Comparison of ENCODE assay signal across 18 cellular contexts in genomic region chr1:204283711-204284651, GRCh38.
DNase-seq lines count a peak whose midpoint lies in the region; ATAC-seq and TF ChIP-seq lines count a peak whose summit lies in the region.
"Had no signal": no experiment of that assay in that cellular context is flagged by ENCODE, and none has a peak within 500 bp of the region (broad histone marks: within the 10 kb centered on the region; RNA-seq: fewer than 3 reads in every experiment).

No MANE protein-coding gene starts in this region.

- H4K20me1 ChIP-seq in H9 (ENCODE audit: control insufficient read depth, insufficient read depth, insufficient read length) (no peaks in the 10 kb centered on the region), PC-3 (ENCODE audit: low read length) (peaks cover 5% of the 10 kb centered on the region; the same call in 1 of the 2 replicates)

- no peaks in the 10 kb centered on the region for H3F3A ChIP-seq in PC-3 (ENCODE audit: low read length, unreplicated experiment)

- DNase-seq in H9: no peak
- peak; percentile 65 to 72 for DNase-seq in SJCRH30
- peak in 1 of 2 donors; percentile 24 for DNase-seq in cardiac muscle cell (ENCODE audit: low read depth in 1 of 2, low spot score in 1 of 2)
- no peak for DNase-seq in nephron progenitor cell
- no peak for DNase-seq in PC-3
- no peak for DNase-seq in NCI-H187 treated with DMSO at 0.1 percent for 48 hours (lab: John Stamatoyannopoulos, UW)
- DNase-seq in DMS114 treated with DMSO at 0.1 percent for 48 hours (lab: John Stamatoyannopoulos, UW; ENCODE audit: unreplicated experiment): no peak
- DNase-seq: activated CD4-positive, alpha-beta T cell treated with anti-CD3 and anti-CD28 coated beads, Interleukin-2, amount 50 U/mL, for 48 hours; activated T-cell treated with anti-CD3 and anti-CD28 coated beads, Interleukin-2, amount 50 U/mL, for 4 hours; brain microvascular endothelial cell; CD4-positive, alpha-beta memory T cell; EL; NCI-H187; NCI-H446 treated with DMSO at 0.1 percent for 48 hours; stimulated activated CD4-positive, alpha-beta T cell treated with anti-CD3 and anti-CD28 coated beads, Interleukin-1b, Interleukin-23, amount 100 ng/mL, for 48 hours had no signal

- no peak overlapping the region for H2AK5ac ChIP-seq in H9 (ENCODE audit: insufficient read length, low read length)

- no TSS peak for BruUV-seq in PC-3 (replicated peaks; lab: Mats Ljungman, UMichigan)

- H3K4me2 ChIP-seq in H9 (ENCODE audit: insufficient read depth, insufficient read length, low read length): no peak overlapping the region
- no peak overlapping the region for H3K4me2 ChIP-seq in PC-3 (ENCODE audit: low read length)

- H3K9ac ChIP-seq in H9 (ENCODE audit: extremely low read depth, insufficient read length, low read length): no peak overlapping the region
- no peak overlapping the region for H3K9ac ChIP-seq in PC-3 (ENCODE audit: low read length)

- H2AFZ ChIP-seq in H9 (ENCODE audit: low read length): no peak overlapping the region
- H2AFZ ChIP-seq in PC-3 (ENCODE audit: low read length): no peak overlapping the region

- H4K8ac ChIP-seq in H9 (replicated peaks; ENCODE audit: insufficient read length, low read depth, low read length): no peak overlapping the region

- H3K9me3 Mint-ChIP-seq in H9 (no peaks in the 10 kb centered on the region), nephron progenitor cell (no peaks in the 10 kb centered on the region)
- H3K9me3 Mint-ChIP-seq: activated naive CD4-positive, alpha-beta T cell treated with anti-CD3 and anti-CD28 coated beads, Interleukin-2, amount 50 U/mL, for 24 hours; activated T-cell treated with anti-CD3 and anti-CD28 coated beads, Interleukin-2, amount 50 U/mL, for 4 hours had no signal

- H3K18ac ChIP-seq in H9 (ENCODE audit: insufficient read length, low read depth, low read length): no peak overlapping the region

- H3K56ac ChIP-seq in H9 (ENCODE audit: insufficient read length, low read depth, low read length): no peak overlapping the region

- no peak overlapping the region for H3K4ac ChIP-seq in H9 (ENCODE audit: low read depth, low read length)

- H3K36me3 ChIP-seq in SJCRH30 (no peaks in the 10 kb centered on the region), cardiac muscle cell (no peaks in the 10 kb centered on the region), PC-3 (ENCODE audit: low read depth, low read length) (no peaks in the 10 kb centered on the region)
- H3K36me3 ChIP-seq: brain microvascular endothelial cell, SJSA1 had no signal

- no peaks in the 10 kb centered on the region for H3K79me1 ChIP-seq in H9 (ENCODE audit: insufficient read depth, low read depth, low read length, poor library complexity, severe bottlenecking)

- POLR2A ChIA-PET in PC-3 (lab: Charles Lee; ENCODE audit: unreplicated experiment): no interaction called here

- 0 out of 2 replicates have a peak overlapping the region, but pooled peaks have one; percentile 37 for H3K14ac ChIP-seq in H9 (ENCODE audit: insufficient read depth, low read length)

- ATAC-seq in PC-3 (no peak), GM18858 (IDR thresholded peaks at IDR 0.05; ENCODE audit: unreplicated experiment) (no peak)
- ATAC-seq: activated T-cell treated with anti-CD3 and anti-CD28 coated beads, Interleukin-2, amount 50 U/mL, for 4 hours had no signal

- peaks cover 12% of the 10 kb centered on the region for H3K4me1 ChIP-seq in H9 (ENCODE audit: insufficient read depth, low read length)
- peaks cover 36% of the 10 kb centered on the region for H3K4me1 ChIP-seq in SJCRH30
- peaks cover 72% of the 10 kb centered on the region for H3K4me1 ChIP-seq in cardiac muscle cell (ENCODE audit: low read depth)
- peaks cover 27% of the 10 kb centered on the region for H3K4me1 ChIP-seq in PC-3 (ENCODE audit: insufficient read depth, low read length)

- no peak overlapping the region for H4K5ac ChIP-seq in H9 (ENCODE audit: insufficient read length, low read depth, low read length)

- H3K4me3 Mint-ChIP-seq in H9 (no peak overlapping the region), nephron progenitor cell (peak overlapping the region; percentile 32)
- H3K4me3 Mint-ChIP-seq: activated naive CD4-positive, alpha-beta T cell treated with anti-CD3 and anti-CD28 coated beads, Interleukin-2, amount 50 U/mL, for 24 hours; activated T-cell treated with anti-CD3 and anti-CD28 coated beads, Interleukin-2, amount 50 U/mL, for 4 hours; CD4-positive, alpha-beta memory T cell had no signal

- no peak overlapping the region for H2BK20ac ChIP-seq in H9 (ENCODE audit: low read depth, low read length, poor library complexity, severe bottlenecking)

- no peak overlapping the region for H3K23ac ChIP-seq in H9 (ENCODE audit: insufficient read length, low read depth, low read length)

- no peaks in the 10 kb centered on the region for H3K9me3 ChIP-seq in H9 (ENCODE audit: control insufficient read depth, low read depth, low read length)
- H3K9me3 ChIP-seq in SJCRH30 (replicated peaks): no peaks in the 10 kb centered on the region
- H3K9me3 ChIP-seq in cardiac muscle cell (ENCODE audit: low read depth): no peaks in the 10 kb centered on the region
- no peaks in the 10 kb centered on the region for H3K9me3 ChIP-seq in PC-3 (ENCODE audit: low read length)
- H3K9me3 ChIP-seq: SJSA1 had no signal

- peaks cover 26 to 33% of the 10 kb centered on the region in 2 experiments for H3K4me1 Mint-ChIP-seq in H9
- peaks cover 87% of the 10 kb centered on the region for H3K4me1 Mint-ChIP-seq in nephron progenitor cell

- no peaks in the 10 kb centered on the region for H3K23me2 ChIP-seq in H9 (ENCODE audit: insufficient read length, low read depth, low read length, poor library complexity, severe bottlenecking)

- H3T11ph ChIP-seq in H9 (ENCODE audit: low read length): no peak overlapping the region

- H3K27ac ChIP-seq in H9 (ENCODE audit: insufficient read length, low read depth, low read length) (no peak overlapping the region), SJCRH30 (no peak overlapping the region), cardiac muscle cell (peak overlapping the region; percentile 65), PC-3 (ENCODE audit: low read length) (no peak overlapping the region)
- H3K27ac ChIP-seq: brain microvascular endothelial cell, SJSA1 had no signal

- no peak overlapping the region; a peak in 2 of 7 replicates for H3K27ac Mint-ChIP-seq in H9
- peak overlapping the region; percentile 92 for H3K27ac Mint-ChIP-seq in nephron progenitor cell
- H3K27ac Mint-ChIP-seq: activated naive CD4-positive, alpha-beta T cell treated with anti-CD3 and anti-CD28 coated beads, Interleukin-2, amount 50 U/mL, for 24 hours had no signal

- no peak overlapping the region for H2BK15ac ChIP-seq in H9 (ENCODE audit: low read depth, low read length)

- H3K9me2 ChIP-seq in PC-3 (replicated peaks; ENCODE audit: low read length): no peaks in the 10 kb centered on the region

- TF ChIP-seq CTCF in H9 (conservative IDR thresholded peaks at IDR 0.05): no peak
- TF ChIP-seq CTCF in cardiac muscle cell (IDR thresholded peaks at IDR 0.05; ENCODE audit: low read depth, low read length): peak; percentile 4
- no peak for TF ChIP-seq CTCF in nephron progenitor cell (IDR thresholded peaks at IDR 0.05)
- TF ChIP-seq CTCF in PC-3 (conservative IDR thresholded peaks at IDR 0.05; ENCODE audit: low read depth, low read length): no peak

- CTCF ChIA-PET in PC-3 (lab: Charles Lee): interaction anchor here (0.5 kb wide), 1 partner anchor 79 kb away, joined by 4 read pairs; no protein-coding TSS in a partner anchor

- no peak overlapping the region for H3K4me3 ChIP-seq in SJCRH30
- H3K4me3 ChIP-seq in cardiac muscle cell: no peak overlapping the region
- H3K4me3 ChIP-seq in PC-3 (ENCODE audit: low read length): no peak overlapping the region
- H3K4me3 ChIP-seq: SJSA1 had no signal

- H3K27me3 Mint-ChIP-seq in H9 (ENCODE audit: low read depth) (peaks cover 7% of the 10 kb centered on the region), nephron progenitor cell (ENCODE audit: low read depth, poor library complexity) (peaks cover 49% of the 10 kb centered on the region)

- H2BK5ac ChIP-seq in H9 (ENCODE audit: insufficient read length, low read length): no peak overlapping the region

- H3K27me3 ChIP-seq in H9 (ENCODE audit: insufficient read depth, low read length): no peaks in the 10 kb centered on the region; the same call in 1 of the 2 replicates
- no peaks in the 10 kb centered on the region for H3K27me3 ChIP-seq in SJCRH30
- H3K27me3 ChIP-seq in cardiac muscle cell: no peaks in the 10 kb centered on the region
- no peaks in the 10 kb centered on the region for H3K27me3 ChIP-seq in PC-3 (ENCODE audit: low read length)

- H2BK120ac ChIP-seq in H9 (ENCODE audit: low read depth, low read length, poor library complexity, severe bottlenecking): no peak overlapping the region

- H3K36me3 Mint-ChIP-seq in H9 (ENCODE audit: insufficient read depth in 1 of 3, low read depth in 3 of 3) (peaks cover 0 to 5% (median 0%) of the 10 kb centered on the region in 3 experiments; a peak in 3 of 7 replicates), nephron progenitor cell (ENCODE audit: low read depth) (no peaks in the 10 kb centered on the region)
- H3K36me3 Mint-ChIP-seq: activated naive CD4-positive, alpha-beta T cell treated with anti-CD3 and anti-CD28 coated beads, Interleukin-2, amount 50 U/mL, for 24 hours; CD4-positive, alpha-beta memory T cell had no signal

- H3K79me2 ChIP-seq in H9 (ENCODE audit: insufficient read depth, low read length): no peaks in the 10 kb centered on the region
- peaks cover 41% of the 10 kb centered on the region for H3K79me2 ChIP-seq in PC-3 (ENCODE audit: low read length)

- intact Hi-C loops in PC-3 (cut with micrococcal nuclease): no loop called here

- H4K91ac ChIP-seq in H9 (ENCODE audit: insufficient read length, low read depth, low read length): no peak overlapping the region

- H2BK12ac ChIP-seq in H9 (ENCODE audit: insufficient read length, low read depth, low read length): no peak overlapping the region

- no CpG with 5 or more reads among the region's 9 CpGs for WGBS in H9 (ENCODE audit: extremely low coverage, insufficient read length, low lambda C conversion rate)

Comparison
In these comparisons a context has a peak if more than half of its experiments do, and no peak if none do; other contexts are left out.
1. DNase-seq: peak in SJCRH30 (2 of 2); none in H9 (single experiment), nephron progenitor cell (single experiment), PC-3 (single experiment), NCI-H187 treated with DMSO at 0.1 percent for 48 hours (single experiment) and DMS114 treated with DMSO at 0.1 percent for 48 hours (single experiment).